ENCODE assay signal across 1 cellular context in genomic region chr15:85782112-85782511, GRCh38.
TF ChIP-seq lines count a peak whose summit lies in the region.

No MANE protein-coding gene starts in this region.

TF ChIP-seq in GM23338, 12 proteins besides CTCF, POLR2A, EP300 and RAD21 (continued from another document):
- TF ChIP-seq REST (IDR thresholded peaks at IDR 0.05; ENCODE audit: unreplicated experiment) (no peak), STAT1 (IDR thresholded peaks at IDR 0.05; ENCODE audit: unreplicated experiment) (no peak), ETS1 (IDR thresholded peaks at IDR 0.05) (no peak), NANOG (IDR thresholded peaks at IDR 0.05; ENCODE audit: borderline replicate concordance) (no peak), EZH2 (IDR thresholded peaks at IDR 0.05; ENCODE audit: low read depth, unreplicated experiment) (no peak), ZNF462 (CRISPR knock-in tag; IDR thresholded peaks at IDR 0.05) (no peak)
